In the genomic region with DNA sequence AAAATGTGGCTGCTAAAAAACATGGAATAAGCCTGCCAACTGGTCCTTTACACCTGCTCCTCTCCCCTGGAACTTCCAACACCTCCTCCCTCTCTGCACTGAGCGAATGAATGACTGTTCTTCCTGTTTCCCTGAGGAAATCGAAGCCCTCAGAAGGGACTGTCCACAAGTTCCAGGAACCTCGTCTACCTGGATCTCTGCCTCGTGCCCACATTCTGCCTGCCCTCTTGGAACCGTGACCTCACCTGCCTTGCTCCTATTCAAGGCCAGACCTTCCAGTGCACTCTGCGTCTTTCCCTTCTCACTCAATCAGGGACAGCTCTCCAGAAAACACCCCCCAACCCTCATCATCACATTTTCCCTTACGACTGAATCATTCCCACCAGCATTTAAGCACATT, we compare ENCODE assay signal across 23 cellular contexts.
"Had no signal": no experiment of that assay in that cellular context is flagged by ENCODE, and none has a peak within 500 bp of the region (broad histone marks: within the 10 kb centered on the region; RNA-seq: fewer than 3 reads in every experiment).

No MANE protein-coding gene starts in this region.

- ATAC-seq: activated CD8-positive, alpha-beta T cell treated with anti-CD3 and anti-CD28 coated beads for 36 hours; activated naive CD4-positive, alpha-beta T cell treated with anti-CD3 and anti-CD28 coated beads, Interleukin-2, amount 50 U/mL, for 72 hours; SK-N-SH treated with all-trans-retinoic acid at 6 μM for 48 hours; T-helper 17 cell had no signal

- H3K9me3 ChIP-seq: Peyer's patch had no signal

- H3K27me3 ChIP-seq: brain microvascular endothelial cell, Peyer's patch, SJSA1 had no signal

- H3K27me3 Mint-ChIP-seq: activated CD8-positive, alpha-beta T cell treated with anti-CD3 and anti-CD28 coated beads for 36 hours; T-helper 17 cell had no signal

- H3K27ac ChIP-seq: brain microvascular endothelial cell, RWPE1, SJSA1, VCaP had no signal

- H3K4me3 ChIP-seq: Peyer's patch, SJSA1 had no signal

- H3K36me3 ChIP-seq: brain microvascular endothelial cell, Peyer's patch had no signal

- H3K27ac Mint-ChIP-seq: activated CD8-positive, alpha-beta T cell treated with anti-CD3 and anti-CD28 coated beads for 36 hours; activated naive CD4-positive, alpha-beta T cell treated with anti-CD3 and anti-CD28 coated beads, Interleukin-2, amount 50 U/mL, for 72 hours; T-helper 17 cell had no signal

- H3K4me3 Mint-ChIP-seq: activated CD8-positive, alpha-beta T cell treated with anti-CD3 and anti-CD28 coated beads for 36 hours; T-helper 17 cell had no signal

- DNase-seq: activated CD4-positive, CD25-positive, alpha-beta regulatory T cell; activated CD8-positive, alpha-beta memory T cell treated with anti-CD3 and anti-CD28 coated beads, Interleukin-2, amount 50 U/mL, for 48 hours; activated CD8-positive, alpha-beta T cell treated with anti-CD3 and anti-CD28 coated beads for 36 hours; activated effector memory CD4-positive, alpha-beta T cell treated with anti-CD3 and anti-CD28 coated beads, Interleukin-2, amount 50 U/mL, for 16 hours; activated naive CD4-positive, alpha-beta T cell treated with Interleukin-2 at 50 U/mL for 16 hours; activated T-cell treated with anti-CD3 and anti-CD28 coated beads, Interleukin-2, amount 50 U/mL, for 1 hour; brain microvascular endothelial cell; Kasumi-1; NCI-H1105 treated with DMSO at 0.1 percent for 48 hours; NCI-H1436 treated with DMSO at 0.1 percent for 48 hours; NCI-H187; NCI-H2081; NCI-H510A treated with DMSO at 0.1 percent for 48 hours; NCI-H69; NK-92 treated with Interleukin-12 subunit alpha and Interleukin-12 subunit beta, amount 100 ng/mL, for 24 hours; Peyer's patch; SHP77; T-helper 17 cell had no signal
